In the genomic region with DNA sequence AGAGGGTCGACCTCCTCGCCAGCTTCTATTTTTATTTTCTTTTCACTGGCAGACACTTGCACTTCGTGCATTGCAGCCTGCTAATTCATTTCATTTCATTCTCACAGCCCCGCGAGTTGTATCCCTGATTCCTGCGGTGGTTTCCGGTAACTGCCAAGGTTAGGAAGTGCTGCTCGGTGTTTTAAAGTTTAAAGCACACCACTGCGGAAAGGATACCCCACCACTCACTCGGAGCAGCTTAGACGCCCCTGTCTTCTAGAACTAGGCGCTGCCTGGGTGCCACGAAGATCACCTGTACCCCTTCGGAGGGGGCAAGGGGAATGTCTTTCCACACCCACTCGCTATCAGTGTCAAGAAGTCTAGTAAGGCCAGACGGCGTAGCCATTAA, we compare ENCODE assay signal across 8 cellular contexts. TPM values are rescaled to one million over a fixed set of nuclear protein-coding genes. Genes with fewer than 3 reads are reported as not detected.
DNase-seq lines count a peak whose midpoint lies in the region; ATAC-seq and TF ChIP-seq lines count a peak whose summit lies in the region.

No MANE protein-coding gene starts in this region.

- H3K36me3 ChIP-seq in H7 (replicated peaks; ENCODE audit: control insufficient read depth, insufficient read depth, low read length) (no peaks in the 10 kb centered on the region), OCI-LY1 (ENCODE audit: insufficient read depth, low read length) (peaks cover 15% of the 10 kb centered on the region; the same call in 1 of the 2 replicates), adrenal gland (replicated peaks in 1 of 2) (peaks cover 0 to 6% of the 10 kb centered on the region in 2 donors)

- H3K27me3 ChIP-seq in H7 (ENCODE audit: control insufficient read depth, insufficient read depth, low read length) (no peaks in the 10 kb centered on the region), OCI-LY1 (ENCODE audit: insufficient read depth, low read length) (no peaks in the 10 kb centered on the region), adrenal gland (no peaks in the 10 kb centered on the region)

- no peaks in the 10 kb centered on the region for H3K9me2 ChIP-seq in OCI-LY1 (ENCODE audit: low read depth, low read length)

- TF ChIP-seq CTCF in OCI-LY1 (IDR thresholded peaks at IDR 0.05; ENCODE audit: low read length) (no peak), adrenal gland (IDR thresholded peaks at IDR 0.05) (no peak)

- WGBS in adrenal gland, 4 donors: 0 to 1% (median 0%) methylated on average over 17 of the region's 17 CpGs

- H3K4me3 ChIP-seq in H7 (ENCODE audit: insufficient read depth, low read depth, low read length) (peak overlapping the region; percentile 88), OCI-LY1 (ENCODE audit: low read depth, low read length, poor library complexity, severe bottlenecking) (peak overlapping the region; percentile 92), adrenal gland (peak overlapping the region; percentile 31 to 84 (median 75))

- no peak for TF ChIP-seq POLR2A in adrenal gland (IDR thresholded peaks at IDR 0.05)

- DNase-seq in ELR (ENCODE audit: low read depth) (peak; percentile 39), H7 (no peak), adrenal gland (peak; percentile 17 to 59 (median 24)), iris pigment epithelial cell (ENCODE audit: low read depth) (peak; percentile 23), HCEC 1CT (no peak)
- peak; percentile 4 for DNase-seq in stimulated activated CD4-positive, alpha-beta T cell treated with anti-CD3 and anti-CD28 coated beads, Interleukin-2, amount 100 ng/mL, for 4 hours (ENCODE audit: low read depth)

- peak overlapping the region; percentile 5 for H3K27ac ChIP-seq in OCI-LY1 (ENCODE audit: low read depth, low read length, poor library complexity, severe bottlenecking)
- H3K27ac ChIP-seq in adrenal gland: peak overlapping the region; percentile 15 to 82 (median 77)

- H3K4me1 ChIP-seq in OCI-LY1 (ENCODE audit: insufficient read depth, low read length, severe bottlenecking) (peaks cover 15% of the 10 kb centered on the region), adrenal gland (replicated peaks in 1 of 2) (peaks cover 3 to 18% of the 10 kb centered on the region in 2 donors)

- H3K79me2 ChIP-seq in OCI-LY1 (ENCODE audit: insufficient read depth, low read length): peaks cover 10% of the 10 kb centered on the region; the same call in 1 of the 2 replicates

- no peaks in the 10 kb centered on the region for H3F3A ChIP-seq in OCI-LY1 (ENCODE audit: insufficient read depth, low read length)

- no peak for ATAC-seq in HG03108 (IDR thresholded peaks at IDR 0.05; ENCODE audit: unreplicated experiment)

- no peaks in the 10 kb centered on the region for H4K20me1 ChIP-seq in OCI-LY1 (ENCODE audit: insufficient read depth, low read length)

- peak overlapping the region; percentile 89 for H3K4me2 ChIP-seq in OCI-LY1 (ENCODE audit: low read length)

- H2AFZ ChIP-seq in OCI-LY1 (ENCODE audit: low read length): peak overlapping the region; percentile 37; the same call in 1 of the 2 replicates

- intact Hi-C loops in adrenal gland (cut with DNase I): loop anchor here in 1 of 2 donors (10.0 kb wide), 2 partner anchors 329 to 779 kb away; no protein-coding TSS in a partner anchor

- no peaks in the 10 kb centered on the region for H3K9me3 ChIP-seq in OCI-LY1 (ENCODE audit: low read length)
- no peaks in the 10 kb centered on the region for H3K9me3 ChIP-seq in adrenal gland (replicated peaks in 1 of 3)

- peak overlapping the region; percentile 80 for H3K9ac ChIP-seq in OCI-LY1 (ENCODE audit: low read length)

RNA-seq across cellular contexts. Expression of a gene that starts 0.5 kb away (rescaled TPM):
- 15.6 and 15.7 TPM in 2 replicates for total RNA-seq in H7 (2014; rRNA removed; shearing (Covaris generic))
- 10 to 100 TPM; 14.7 to 22.7 (median 19.9) TPM for total RNA-seq in adrenal gland
- 10 to 100 TPM; 13.9 to 20.7 (median 14.1) TPM for polyA plus RNA-seq in adrenal gland

RNA-seq across cellular contexts. Expression of a gene that starts 40.2 kb away (rescaled TPM):
- total RNA-seq in H7 (2014; rRNA removed; shearing (Covaris generic)): 23.9 and 24.5 TPM in 2 replicates
- total RNA-seq in adrenal gland: 10 to 100 TPM; 10.9 to 35.3 (median 20.1) TPM
- 10 to 100 TPM in 1 of 3 donors, 1 to 10 TPM in 2; 5.3 to 21.1 (median 6.9) TPM for polyA plus RNA-seq in adrenal gland

Comparison
In these comparisons a context has a peak if more than half of its experiments do, and no peak if none do; other contexts are left out.
1. DNase-seq: peak in ELR (single experiment), adrenal gland (7 of 7), iris pigment epithelial cell (single experiment) and stimulated activated CD4-positive, alpha-beta T cell treated with anti-CD3 and anti-CD28 coated beads, Interleukin-2, amount 100 ng/mL, for 4 hours (single experiment); none in H7 (single experiment) and HCEC 1CT (single experiment).
2. Peak in every context shown above with its lines, with median percentiles within 50 percentile points of each other: H3K4me3 ChIP-seq.